In genomic region chrX:115584715-115585114, GRCh38 we compare ENCODE assay signal across 1 cellular context.
TF ChIP-seq lines count a peak whose summit lies in the region.

No MANE protein-coding gene starts in this region.

TF ChIP-seq in GM12878, 131 proteins besides CTCF, POLR2A, EP300 and RAD21 (continued from another document):
- TF ChIP-seq MYB (IDR thresholded peaks at IDR 0.05; ENCODE audit: borderline replicate concordance, low read depth, low read length): no peak
- TF ChIP-seq NFIC (IDR thresholded peaks at IDR 0.05; ENCODE audit: low read depth, low read length): peak; percentile 33; the same call in 1 of the 2 replicates
TF ChIP-seq in GM12878: peak in this region for 6.
